In genomic region chr18:71022389-71022788, GRCh38 we compare ENCODE assay signal across 35 cellular contexts.
DNase-seq lines count a peak whose midpoint lies in the region; ATAC-seq, FAIRE-seq and TF ChIP-seq lines count a peak whose summit lies in the region.
"Had no signal": no experiment of that assay in that cellular context is flagged by ENCODE, and none has a peak within 500 bp of the region (broad histone marks: within the 10 kb centered on the region; RNA-seq: fewer than 3 reads in every experiment).

No MANE protein-coding gene starts in this region.

- H3K4me3 Mint-ChIP-seq in activated T-cell treated with anti-CD3 and anti-CD28 coated beads, Interleukin-2, amount 50 U/mL, for 72 hours, result no peak overlapping the region
- H3K4me3 Mint-ChIP-seq: B cell; CD14-positive monocyte; CD4-positive, alpha-beta memory T cell; CD4-positive, alpha-beta T cell; CD4-positive, CD25-positive, alpha-beta regulatory T cell; CD8-positive, alpha-beta memory T cell; CD8-positive, alpha-beta T cell had no signal

- no peaks in the 10 kb centered on the region for H3K27me3 ChIP-seq in endothelial cell of umbilical vein (ENCODE audit: control insufficient read depth in 2 of 2, insufficient read depth in 2 of 2, low read length in 2 of 2)
- H3K27me3 ChIP-seq: BE2C; BLaER1; BLaER1 treated with 17β-estradiol and CSF1 and Interleukin-3, amounts not matched to agents 10 nM and 100 nM had no signal

- CTCF ChIA-PET in endothelial cell of umbilical vein (lab: Charles Lee), result interaction anchor here (0.9 to 2.7 kb wide), 3 partner anchors 11 to 762 kb away, joined by 3 to 7 read pairs (median 3); no protein-coding TSS in a partner anchor

- H3K27ac Mint-ChIP-seq in activated T-cell treated with anti-CD3 and anti-CD28 coated beads, Interleukin-2, amount 50 U/mL, for 72 hours, result no peak overlapping the region
- H3K27ac Mint-ChIP-seq: B cell; CD14-positive monocyte; CD4-positive, alpha-beta memory T cell; CD4-positive, alpha-beta T cell; CD4-positive, CD25-positive, alpha-beta regulatory T cell; CD8-positive, alpha-beta memory T cell; CD8-positive, alpha-beta T cell had no signal

- peak overlapping the region; percentile 35 for H3K27ac ChIP-seq in endothelial cell of umbilical vein (ENCODE audit: insufficient read depth, low read depth, low read length)
- H3K27ac ChIP-seq: 22Rv1; A549; BLaER1; BLaER1 treated with 17β-estradiol and CSF1 and Interleukin-3, amounts not matched to agents 10 nM and 100 nM; C4-2B had no signal

- H3K27me3 Mint-ChIP-seq in activated T-cell treated with anti-CD3 and anti-CD28 coated beads, Interleukin-2, amount 50 U/mL, for 72 hours (ENCODE audit: low read depth), result no peaks in the 10 kb centered on the region
- H3K27me3 Mint-ChIP-seq: B cell; CD4-positive, alpha-beta memory T cell; CD4-positive, alpha-beta T cell; CD4-positive, CD25-positive, alpha-beta regulatory T cell; CD8-positive, alpha-beta memory T cell had no signal

- no peaks in the 10 kb centered on the region for H3K36me3 Mint-ChIP-seq in activated T-cell treated with anti-CD3 and anti-CD28 coated beads, Interleukin-2, amount 50 U/mL, for 72 hours (ENCODE audit: insufficient read depth in 2 of 2)
- H3K36me3 Mint-ChIP-seq: CD14-positive monocyte; CD4-positive, alpha-beta memory T cell; CD4-positive, CD25-positive, alpha-beta regulatory T cell; CD8-positive, alpha-beta T cell had no signal

- TF ChIP-seq POLR2A in endothelial cell of umbilical vein (IDR thresholded peaks at IDR 0.05; ENCODE audit: low read depth, low read length), result no peak

- H3K4me3 ChIP-seq in endothelial cell of umbilical vein (replicated peaks in 1 of 3; ENCODE audit: insufficient read depth in 1 of 3, low read depth in 1 of 3, low read length in 3 of 3), result no peak overlapping the region
- H3K4me3 ChIP-seq: A549; BLaER1; BLaER1 treated with 17β-estradiol and CSF1 and Interleukin-3, amounts not matched to agents 10 nM and 100 nM had no signal

- H3K9me3 Mint-ChIP-seq in activated T-cell treated with anti-CD3 and anti-CD28 coated beads, Interleukin-2, amount 50 U/mL, for 72 hours, result peaks cover 0 to 3% of the 10 kb centered on the region in 2 donors

- no peak for TF ChIP-seq CTCF in D721Med (IDR thresholded peaks at IDR 0.05; ENCODE audit: insufficient read depth, missing control alignments)
- TF ChIP-seq CTCF in endothelial cell of umbilical vein (IDR thresholded peaks at IDR 0.05; ENCODE audit: extremely low read depth in 1 of 2, insufficient read depth in 1 of 2, low read depth in 1 of 2, low read length in 2 of 2), result no peak

- peak overlapping the region; percentile 42 for H3K4me2 ChIP-seq in endothelial cell of umbilical vein (ENCODE audit: insufficient read depth, low read length)
- H3K4me2 ChIP-seq: A549; BLaER1; BLaER1 treated with 17β-estradiol and CSF1 and Interleukin-3, amounts not matched to agents 10 nM and 100 nM had no signal

- intact Hi-C loops in endothelial cell of umbilical vein (cut with micrococcal nuclease), result loop anchor here (1.0 kb wide), 2 partner anchors 14 to 41 kb away; no protein-coding TSS in a partner anchor

- H3K9me1 ChIP-seq in endothelial cell of umbilical vein (replicated peaks; ENCODE audit: control insufficient read depth, extremely low read depth, insufficient read depth, low read length), result no peaks in the 10 kb centered on the region

- H2AFZ ChIP-seq in endothelial cell of umbilical vein (ENCODE audit: low read depth, low read length), result peak overlapping the region; percentile 56

- no peak overlapping the region for H3K9ac ChIP-seq in endothelial cell of umbilical vein (replicated peaks; ENCODE audit: extremely low read depth, insufficient read depth, low read length)
- H3K9ac ChIP-seq: BLaER1; BLaER1 treated with 17β-estradiol and CSF1 and Interleukin-3, amounts not matched to agents 10 nM and 100 nM had no signal

- DNase-seq in D721Med (ENCODE audit: insufficient read length, low spot score) (no peak), dermis blood vessel endothelial cell (peak; percentile 37), endothelial cell of umbilical vein (ENCODE audit: low read depth, low spot score) (peak; percentile 73), pulmonary artery endothelial cell (ENCODE audit: low read depth, low spot score) (peak; percentile 40), T-helper 9 cell (no peak), EL (no peak)
- no peak for DNase-seq in activated T-cell treated with anti-CD3 and anti-CD28 coated beads, Interleukin-2, amount 50 U/mL, for 72 hours
- DNase-seq: 8988T; ACHN; AML-193; BE2C; C1 segment of cervical spinal cord; Caco-2; Calu3; CD4-positive, alpha-beta memory T cell; CD4-positive, alpha-beta T cell; CD4-positive, CD25-positive, alpha-beta regulatory T cell; CD8-positive, alpha-beta memory T cell; CD8-positive, alpha-beta T cell; COR-L47; DMS 273 treated with DMSO at 0.1 percent for 48 hours; DMS153; DMS53; DMS79; DMS79 treated with DMSO at 0.1 percent for 48 hours; DND-41 had no signal

- dilution Hi-C loops in endothelial cell of umbilical vein (cut with MboI; ENCODE audit: extremely low pct_ligation_motif_present, low sequenced_read_pairs), result no loop called here

- no TSS peak for BruUV-seq in endothelial cell of umbilical vein (replicated peaks; lab: Mats Ljungman, UMichigan)

- no peaks in the 10 kb centered on the region for H3K9me3 ChIP-seq in endothelial cell of umbilical vein (replicated peaks; ENCODE audit: control insufficient read depth, insufficient read depth, low read length)
- H3K9me3 ChIP-seq: A549; BE2C; BLaER1; BLaER1 treated with 17β-estradiol and CSF1 and Interleukin-3, amounts not matched to agents 10 nM and 100 nM; Caco-2 had no signal

- H4K20me1 ChIP-seq in endothelial cell of umbilical vein (replicated peaks; ENCODE audit: control insufficient read depth, extremely low read depth, insufficient read depth, low read length), result no peaks in the 10 kb centered on the region
- H4K20me1 ChIP-seq: BLaER1; BLaER1 treated with 17β-estradiol and CSF1 and Interleukin-3, amounts not matched to agents 10 nM and 100 nM had no signal

- peak; percentile 81 for FAIRE-seq in D721Med (lab: Jason Lieb, UNC)
- peak; percentile 84 for FAIRE-seq in endothelial cell of umbilical vein (lab: Jason Lieb, UNC)
- FAIRE-seq: A204.1, A549 had no signal

- no peaks in the 10 kb centered on the region for H3K4me1 Mint-ChIP-seq in activated T-cell treated with anti-CD3 and anti-CD28 coated beads, Interleukin-2, amount 50 U/mL, for 72 hours (ENCODE audit: low read depth)
- H3K4me1 Mint-ChIP-seq: B cell; CD14-positive monocyte; CD4-positive, alpha-beta memory T cell; CD8-positive, alpha-beta memory T cell had no signal

- peaks cover 52% of the 10 kb centered on the region for H3K4me1 ChIP-seq in endothelial cell of umbilical vein (ENCODE audit: control insufficient read depth, extremely low read depth, insufficient read depth, low read length)
- H3K4me1 ChIP-seq: A549, BE2C, BLaER1, Caco-2 had no signal

- H3K36me3 ChIP-seq in endothelial cell of umbilical vein (ENCODE audit: control insufficient read depth in 2 of 2, extremely low read depth in 1 of 2, insufficient read depth in 2 of 2, low read length in 2 of 2), result no peaks in the 10 kb centered on the region
- H3K36me3 ChIP-seq: BE2C; BLaER1; BLaER1 treated with 17β-estradiol and CSF1 and Interleukin-3, amounts not matched to agents 10 nM and 100 nM had no signal

- POLR2A ChIA-PET in endothelial cell of umbilical vein (lab: Charles Lee), result interaction anchor here (1.1 kb wide), 1 partner anchor 26 kb away, joined by 4 read pairs; no protein-coding TSS in a partner anchor

- no peak for ATAC-seq in activated T-cell treated with anti-CD3 and anti-CD28 coated beads, Interleukin-2, amount 50 U/mL, for 72 hours (replicated peaks in 1 of 2)
- ATAC-seq in HG03175 (IDR thresholded peaks at IDR 0.05; ENCODE audit: unreplicated experiment), result no peak
- ATAC-seq: A549; CD8-positive, alpha-beta T cell had no signal

- no peaks in the 10 kb centered on the region for H3K79me2 ChIP-seq in endothelial cell of umbilical vein (ENCODE audit: control insufficient read depth, insufficient read depth, low read length)

TF ChIP-seq in endothelial cell of umbilical vein, 7 proteins besides CTCF, POLR2A, EP300 and RAD21:
- TF ChIP-seq MAX (IDR thresholded peaks at IDR 0.05; ENCODE audit: insufficient read depth, insufficient read length), result no peak
- TF ChIP-seq EZH2 (IDR thresholded peaks at IDR 0.05; ENCODE audit: borderline replicate concordance, low read depth, low read length, severe bottlenecking), result no peak
- peak; percentile 29 for TF ChIP-seq FOS (IDR thresholded peaks at IDR 0.05; ENCODE audit: borderline replicate concordance, insufficient read depth, low read length)
- no peak for TF ChIP-seq JUN (IDR thresholded peaks at IDR 0.05; ENCODE audit: borderline replicate concordance, insufficient read depth, insufficient read length, low read depth)
- peak; percentile 50 for TF ChIP-seq POLR2AphosphoS5 (IDR thresholded peaks at IDR 0.05; ENCODE audit: insufficient read depth, low read depth, low read length)
- TF ChIP-seq MYC (IDR thresholded peaks at IDR 0.05; ENCODE audit: low read depth, low read length), result no peak
- peak; percentile 72 for TF ChIP-seq GATA2 (IDR thresholded peaks at IDR 0.05; ENCODE audit: insufficient read depth, insufficient read length, low read depth, low read length)

Comparison
In these comparisons a context has a peak if more than half of its experiments do, and no peak if none do; other contexts are left out.
1. DNase-seq: peak in dermis blood vessel endothelial cell (single experiment), endothelial cell of umbilical vein (single experiment) and pulmonary artery endothelial cell (single experiment); none in D721Med (single experiment), T-helper 9 cell (single experiment), activated T-cell treated with anti-CD3 and anti-CD28 coated beads, Interleukin-2, amount 50 U/mL, for 72 hours (0 of 2) and EL (single experiment).